ENCODE assay signal across 25 cellular contexts in the genomic region with DNA sequence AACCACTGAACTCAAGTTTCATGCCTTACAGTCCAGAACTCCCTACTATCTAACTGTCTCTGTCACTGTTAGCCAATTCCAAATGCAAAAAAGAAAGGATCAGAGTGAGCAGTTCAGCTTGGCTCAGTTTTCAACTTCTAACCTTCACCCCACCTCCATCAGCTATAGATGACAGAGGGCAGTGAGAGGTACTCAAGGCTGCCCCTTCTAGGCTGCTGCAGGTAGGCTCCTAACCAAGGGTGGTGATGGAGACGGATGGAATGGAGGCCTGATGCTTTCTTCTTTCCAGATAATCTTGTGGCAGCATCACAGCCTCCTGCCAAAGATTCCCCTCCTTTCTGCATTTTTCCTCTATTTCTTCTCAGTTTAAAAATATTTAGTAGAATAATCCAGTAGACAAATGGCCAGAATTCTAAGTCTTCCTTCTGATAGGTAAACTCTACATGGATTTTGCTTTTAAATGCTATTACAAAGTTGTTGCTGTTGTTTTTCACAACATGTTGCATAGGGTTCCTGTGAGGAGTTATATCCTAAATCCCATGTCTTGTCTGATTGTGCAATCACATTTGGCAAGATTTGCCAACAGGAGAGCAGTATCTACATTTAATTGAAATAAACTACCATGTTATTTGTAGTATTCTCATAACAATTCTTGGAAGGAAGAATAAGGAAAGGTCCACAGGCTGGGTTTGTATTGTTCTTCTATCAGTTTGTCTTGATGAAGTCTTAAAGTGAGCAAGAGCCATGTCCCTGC.
"Had no signal": no experiment of that assay in that cellular context is flagged by ENCODE, and none has a peak within 500 bp of the region (broad histone marks: within the 10 kb centered on the region; RNA-seq: fewer than 3 reads in every experiment).

No MANE protein-coding gene starts in this region.

- H3K27ac Mint-ChIP-seq: effector memory CD8-positive, alpha-beta T cell; naive thymus-derived CD4-positive, alpha-beta T cell; nephron; neural progenitor cell; progenitor cell of endocrine pancreas; stimulated activated effector memory CD8-positive, alpha-beta T cell treated with anti-CD3 and anti-CD28 coated beads, Interleukin-12 subunit alpha, Interleukin-12 subunit beta, amount 100 ng/mL, for 72 hours; stimulated activated naive CD8-positive, alpha-beta T cell treated with anti-CD3 and anti-CD28 coated beads, Interleukin-15, Interleukin-2, amounts not matched to agents 100 ng/mL and 50 ng/mL, for 24 hours had no signal

- H3K9me3 Mint-ChIP-seq: neural progenitor cell; stimulated activated effector memory CD8-positive, alpha-beta T cell treated with anti-CD3 and anti-CD28 coated beads, Interleukin-12 subunit alpha, Interleukin-12 subunit beta, amount 100 ng/mL, for 72 hours; stimulated activated naive CD8-positive, alpha-beta T cell treated with anti-CD3 and anti-CD28 coated beads, Interleukin-15, Interleukin-2, amounts not matched to agents 100 ng/mL and 50 ng/mL, for 24 hours had no signal

- H2AFZ ChIP-seq: hepatocyte, neural progenitor cell, parathyroid adenoma had no signal

- H3K4me3 Mint-ChIP-seq: effector memory CD8-positive, alpha-beta T cell; naive thymus-derived CD4-positive, alpha-beta T cell; nephron; neural progenitor cell; stimulated activated effector memory CD8-positive, alpha-beta T cell treated with anti-CD3 and anti-CD28 coated beads, Interleukin-12 subunit alpha, Interleukin-12 subunit beta, amount 100 ng/mL, for 72 hours; stimulated activated naive CD8-positive, alpha-beta T cell treated with anti-CD3 and anti-CD28 coated beads, Interleukin-15, Interleukin-2, amounts not matched to agents 100 ng/mL and 50 ng/mL, for 24 hours had no signal

- H3K27me3 Mint-ChIP-seq: effector memory CD8-positive, alpha-beta T cell; progenitor cell of endocrine pancreas; stimulated activated naive CD8-positive, alpha-beta T cell treated with anti-CD3 and anti-CD28 coated beads, Interleukin-15, Interleukin-2, amounts not matched to agents 100 ng/mL and 50 ng/mL, for 24 hours had no signal

- ATAC-seq: effector memory CD8-positive, alpha-beta T cell; foreskin keratinocyte; gastroesophageal sphincter; heart left ventricle; left cardiac atrium; left lung; naive thymus-derived CD4-positive, alpha-beta T cell; sciatic nerve; stimulated activated effector memory CD8-positive, alpha-beta T cell treated with anti-CD3 and anti-CD28 coated beads, Interleukin-12 subunit alpha, Interleukin-12 subunit beta, amount 100 ng/mL, for 72 hours had no signal

- H3K79me2 ChIP-seq: hepatocyte, parathyroid adenoma had no signal

- H3K27ac ChIP-seq: foreskin keratinocyte, gastroesophageal sphincter, heart left ventricle, hepatocyte, left lung, neural progenitor cell, parathyroid adenoma, thoracic aorta, tibial nerve, upper lobe of left lung had no signal

- H3K36me3 ChIP-seq: gastroesophageal sphincter, heart left ventricle, left lung, neural progenitor cell, thoracic aorta, tibial nerve, upper lobe of left lung had no signal

- H3K9me3 ChIP-seq: gastroesophageal sphincter, left lung, thoracic aorta, upper lobe of left lung had no signal

- H3K27me3 ChIP-seq: foreskin keratinocyte, gastroesophageal sphincter, heart left ventricle, hepatocyte, left lung, neural progenitor cell, tibial nerve, upper lobe of left lung had no signal

- FAIRE-seq: islet of Langerhans, urothelium cell line had no signal

- DNase-seq: cortex of kidney; effector memory CD8-positive, alpha-beta T cell; foreskin keratinocyte; heart left ventricle; left cardiac atrium; left lung; mesendoderm; midbrain; naive thymus-derived CD4-positive, alpha-beta T cell; stimulated activated CD4-positive, alpha-beta T cell treated with anti-CD3 and anti-CD28 coated beads, Interleukin-2, amount 100 ng/mL, for 24 hours; stimulated activated CD4-positive, alpha-beta T cell treated with anti-CD3 and anti-CD28 coated beads, Interleukin-4, amount 100 ng/mL, for 24 hours; upper lobe of left lung had no signal

- H3K36me3 Mint-ChIP-seq: naive thymus-derived CD4-positive, alpha-beta T cell; neural progenitor cell; stimulated activated effector memory CD8-positive, alpha-beta T cell treated with anti-CD3 and anti-CD28 coated beads, Interleukin-12 subunit alpha, Interleukin-12 subunit beta, amount 100 ng/mL, for 72 hours had no signal

- H3K4me1 ChIP-seq: foreskin keratinocyte, gastroesophageal sphincter, heart left ventricle, left lung, neural progenitor cell, parathyroid adenoma, tibial nerve, upper lobe of left lung had no signal

- H3K9ac ChIP-seq: neural progenitor cell, parathyroid adenoma had no signal

- H3K4me1 Mint-ChIP-seq: naive thymus-derived CD4-positive, alpha-beta T cell; nephron; stimulated activated effector memory CD8-positive, alpha-beta T cell treated with anti-CD3 and anti-CD28 coated beads, Interleukin-12 subunit alpha, Interleukin-12 subunit beta, amount 100 ng/mL, for 72 hours had no signal

- H3K4me2 ChIP-seq: hepatocyte, neural progenitor cell had no signal

- H3K4me3 ChIP-seq: gastroesophageal sphincter, heart left ventricle, hepatocyte, left lung, neural progenitor cell, thoracic aorta, tibial nerve, upper lobe of left lung had no signal
